In the genomic region with DNA sequence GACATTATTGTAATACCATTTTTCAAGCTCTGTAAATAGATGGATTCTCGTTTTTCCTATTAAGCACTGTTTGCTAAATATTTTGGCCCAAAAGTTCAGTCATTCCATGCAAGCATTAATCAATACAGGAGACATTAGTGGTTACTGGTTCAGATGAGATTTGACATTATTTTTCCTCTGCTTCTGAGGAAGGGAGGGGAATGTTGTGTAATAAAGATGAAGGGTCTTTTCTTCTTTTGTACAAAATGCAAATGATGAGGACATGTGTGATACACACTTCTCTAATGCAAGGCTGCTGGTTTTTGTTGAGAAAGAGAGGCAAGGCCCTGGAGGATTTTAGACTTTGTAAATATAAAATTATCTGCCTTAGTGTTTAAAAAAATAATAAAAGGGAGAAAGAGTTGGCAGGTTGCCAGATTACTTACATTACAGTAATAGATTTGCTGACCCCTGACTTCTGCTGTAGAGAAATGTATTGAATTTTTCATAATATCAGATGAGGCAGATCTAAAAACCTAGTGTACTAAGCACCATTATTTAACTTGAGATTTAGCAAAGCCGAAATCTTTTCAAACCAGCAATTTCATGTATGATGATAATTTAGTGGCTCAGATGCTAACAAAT, we compare ENCODE assay signal across 9 cellular contexts.
A peak's percentile ranks its signal among the peaks of the same experiment; 100 is the strongest.
DNase-seq lines count a peak whose midpoint lies in the region; ATAC-seq and TF ChIP-seq lines count a peak whose summit lies in the region.
"Had no signal": no experiment of that assay in that cellular context is flagged by ENCODE, and none has a peak within 500 bp of the region (broad histone marks: within the 10 kb centered on the region; RNA-seq: fewer than 3 reads in every experiment).

No MANE protein-coding gene starts in this region.

- POLR2A ChIA-PET in A673 (lab: Charles Lee; ENCODE audit: low non-redundant PET) (no interaction called here), Caco-2 (lab: Charles Lee) (no interaction called here)

- H3K9me3 ChIP-seq in A673 (ENCODE audit: low read depth, low read length, poor library complexity, severe bottlenecking) (no peaks in the 10 kb centered on the region), Caco-2 (no peaks in the 10 kb centered on the region), muscle layer of colon (ENCODE audit: low read length) (no peaks in the 10 kb centered on the region)

- H3K9ac ChIP-seq in muscle layer of colon (ENCODE audit: low read length): peak overlapping the region; percentile 7

- H3K36me3 Mint-ChIP-seq in Caco-2 (ENCODE audit: insufficient read depth, unreplicated experiment): peaks cover 100% of the 10 kb centered on the region
- peaks cover 82% of the 10 kb centered on the region for H3K36me3 Mint-ChIP-seq in activated T-helper 2 cell treated with anti-CD3 and anti-CD28 coated beads, Interferon-gamma antibody, Interleukin-2, Interleukin-4, amounts not matched to agents 10 μg/mL and 5 μg/mL and 100 μg/mL, durations not matched to agents 14 hours and 24 hours and 36 hours (ENCODE audit: low read depth)

- intact Hi-C loops in A673 (cut with micrococcal nuclease; ENCODE audit: unreplicated experiment) (no loop called here), Caco-2 (cut with micrococcal nuclease; ENCODE audit: unreplicated experiment) (no loop called here)
- intact Hi-C loops in activated T-helper 2 cell treated with anti-CD3 and anti-CD28 coated beads, Interferon-gamma antibody, Interleukin-2, Interleukin-4, amounts not matched to agents 10 μg/mL and 5 μg/mL and 100 μg/mL, durations not matched to agents 14 hours and 24 hours and 36 hours (cut with micrococcal nuclease): loop anchor here (2.0 to 5.0 kb wide), 2 partner anchors 31 to 41 kb away; no protein-coding TSS in a partner anchor

- H3K4me1 Mint-ChIP-seq in Caco-2 (ENCODE audit: low read depth, unreplicated experiment): peaks cover 44% of the 10 kb centered on the region
- H3K4me1 Mint-ChIP-seq in activated T-helper 2 cell treated with anti-CD3 and anti-CD28 coated beads, Interferon-gamma antibody, Interleukin-2, Interleukin-4, amounts not matched to agents 10 μg/mL and 5 μg/mL and 100 μg/mL, durations not matched to agents 14 hours and 24 hours and 36 hours (ENCODE audit: low read depth): peaks cover 69% of the 10 kb centered on the region

- CTCF ChIA-PET in A673 (lab: Charles Lee) (no interaction called here), Caco-2 (lab: Charles Lee) (interaction anchor here (1.0 kb wide), 1 partner anchor 43 kb away, joined by 3 read pairs; no protein-coding TSS in a partner anchor)

- H3K27me3 ChIP-seq in A673 (replicated peaks; ENCODE audit: insufficient read depth, low read depth, low read length, poor library complexity) (no peaks in the 10 kb centered on the region), Caco-2 (replicated peaks; ENCODE audit: control insufficient read depth, insufficient read depth, low read length) (no peaks in the 10 kb centered on the region), muscle layer of colon (ENCODE audit: control insufficient read depth in 1 of 2, insufficient read depth in 2 of 2, low read length in 2 of 2) (no peaks in the 10 kb centered on the region)
- H3K27me3 ChIP-seq: foreskin keratinocyte had no signal

- BruUV-seq in A673 (replicated peaks; lab: Mats Ljungman, UMichigan) (no TSS peak), Caco-2 (replicated peaks; lab: Mats Ljungman, UMichigan) (no TSS peak)

- peaks cover 7% of the 10 kb centered on the region for H3K9me3 Mint-ChIP-seq in Caco-2 (ENCODE audit: unreplicated experiment)
- no peaks in the 10 kb centered on the region for H3K9me3 Mint-ChIP-seq in activated T-helper 2 cell treated with anti-CD3 and anti-CD28 coated beads, Interferon-gamma antibody, Interleukin-2, Interleukin-4, amounts not matched to agents 10 μg/mL and 5 μg/mL and 100 μg/mL, durations not matched to agents 14 hours and 24 hours and 36 hours

- peak overlapping the region; percentile 3 for H3K4me3 Mint-ChIP-seq in Caco-2 (ENCODE audit: unreplicated experiment)
- no peak overlapping the region for H3K4me3 Mint-ChIP-seq in activated T-helper 2 cell treated with anti-CD3 and anti-CD28 coated beads, Interferon-gamma antibody, Interleukin-2, Interleukin-4, amounts not matched to agents 10 μg/mL and 5 μg/mL and 100 μg/mL, durations not matched to agents 14 hours and 24 hours and 36 hours (ENCODE audit: low read depth)

- H3K27ac ChIP-seq in A673 (ENCODE audit: low read depth, low read length, poor library complexity, severe bottlenecking) (peak overlapping the region; percentile 95), muscle layer of colon (ENCODE audit: low read depth, low read length) (peak overlapping the region; percentile 86)
- H3K27ac ChIP-seq: foreskin keratinocyte had no signal

- H3K36me3 ChIP-seq in A673 (ENCODE audit: insufficient read depth, low read length, poor library complexity, severe bottlenecking) (peaks cover 13% of the 10 kb centered on the region), Caco-2 (ENCODE audit: control insufficient read depth, insufficient read depth, low read length) (peaks cover 14% of the 10 kb centered on the region), muscle layer of colon (ENCODE audit: insufficient read depth, low read length) (peaks cover 18% of the 10 kb centered on the region)

- no peaks in the 10 kb centered on the region for H3K27me3 Mint-ChIP-seq in Caco-2 (ENCODE audit: insufficient read depth, unreplicated experiment)
- H3K27me3 Mint-ChIP-seq in activated T-helper 2 cell treated with anti-CD3 and anti-CD28 coated beads, Interferon-gamma antibody, Interleukin-2, Interleukin-4, amounts not matched to agents 10 μg/mL and 5 μg/mL and 100 μg/mL, durations not matched to agents 14 hours and 24 hours and 36 hours (ENCODE audit: low read depth): no peaks in the 10 kb centered on the region

- H3K4me3 ChIP-seq in A673 (ENCODE audit: low read depth, low read length, poor library complexity, severe bottlenecking) (peak overlapping the region; percentile 17), Caco-2 (ENCODE audit: low read depth, low read length) (no peak overlapping the region), muscle layer of colon (ENCODE audit: low read depth in 1 of 2, low read length in 2 of 2) (no peak overlapping the region)

- H3K27ac Mint-ChIP-seq in Caco-2 (ENCODE audit: unreplicated experiment): peak overlapping the region; percentile 42
- H3K27ac Mint-ChIP-seq in activated T-helper 2 cell treated with anti-CD3 and anti-CD28 coated beads, Interferon-gamma antibody, Interleukin-2, Interleukin-4, amounts not matched to agents 10 μg/mL and 5 μg/mL and 100 μg/mL, durations not matched to agents 14 hours and 24 hours and 36 hours: peak overlapping the region; percentile 67

- TF ChIP-seq CTCF in A673 (conservative IDR thresholded peaks at IDR 0.05; ENCODE audit: low read depth, low read length) (no peak), Caco-2 (IDR thresholded peaks at IDR 0.05; ENCODE audit: insufficient read depth in 1 of 2, low read depth in 1 of 2, low read length in 1 of 2, severe bottlenecking in 1 of 2, unreplicated experiment in 1 of 2) (no peak)

- ATAC-seq in HG03432 (IDR thresholded peaks at IDR 0.05; ENCODE audit: unreplicated experiment): no peak
- no peak for ATAC-seq in HG02870 (IDR thresholded peaks at IDR 0.05; ENCODE audit: unreplicated experiment)
- no peak for ATAC-seq in GM18511 (IDR thresholded peaks at IDR 0.05; ENCODE audit: unreplicated experiment)
- ATAC-seq: foreskin keratinocyte had no signal

- peaks cover 68% of the 10 kb centered on the region for H3K4me1 ChIP-seq in A673 (ENCODE audit: insufficient read depth, low read length, poor library complexity, severe bottlenecking)
- peaks cover 42% of the 10 kb centered on the region for H3K4me1 ChIP-seq in Caco-2
- H3K4me1 ChIP-seq in muscle layer of colon (ENCODE audit: insufficient read depth, low read length): peaks cover 82% of the 10 kb centered on the region

- peak; percentile 49 for DNase-seq in A673 (ENCODE audit: low spot score)
- DNase-seq in Caco-2: no peak
- DNase-seq in activated T-helper 2 cell treated with anti-CD3 and anti-CD28 coated beads, Interferon-gamma antibody, Interleukin-2, Interleukin-4, amounts not matched to agents 10 μg/mL and 5 μg/mL and 100 μg/mL, durations not matched to agents 14 hours and 24 hours and 36 hours (ENCODE audit: low spot score): no peak
- DNase-seq in NCI-H2081 treated with DMSO at 0.1 percent for 48 hours (lab: John Stamatoyannopoulos, UW): no peak
- DNase-seq: foreskin keratinocyte had no signal
